Comparison of ENCODE assay signal across 34 cellular contexts in genomic region chrX:150777328-150777992, GRCh38.
"Had no signal": no experiment of that assay in that cellular context is flagged by ENCODE, and none has a peak within 500 bp of the region (broad histone marks: within the 10 kb centered on the region; RNA-seq: fewer than 3 reads in every experiment).

No MANE protein-coding gene starts in this region.

- H3K9me3 ChIP-seq: ascending aorta had no signal

- H3K27me3 Mint-ChIP-seq: activated CD4-positive, alpha-beta memory T cell treated with anti-CD3 and anti-CD28 coated beads, Interleukin-2, amount 10 ng/mL, durations not matched to agents 7 days and 5 days; activated CD4-positive, alpha-beta T cell treated with anti-CD3 and anti-CD28 coated beads for 36 hours; activated CD4-positive, alpha-beta T cell treated with anti-CD3 and anti-CD28 coated beads, Interleukin-2, amount 10 ng/mL, durations not matched to agents 7 days and 5 days; activated CD8-positive, alpha-beta memory T cell treated with anti-CD3 and anti-CD28 coated beads, Interleukin-2, amount 10 ng/mL, durations not matched to agents 7 days and 5 days; activated naive CD4-positive, alpha-beta T cell treated with anti-CD3 and anti-CD28 coated beads, Interleukin-2, amount 10 ng/mL, durations not matched to agents 7 days and 5 days; activated naive CD4-positive, alpha-beta T cell treated with anti-CD3 and anti-CD28 coated beads, Interleukin-2, amount 50 U/mL, for 24 hours; activated naive CD8-positive, alpha-beta T cell; activated naive CD8-positive, alpha-beta T cell treated with anti-CD3 and anti-CD28 coated beads, Interleukin-2, amount 10 ng/mL, durations not matched to agents 7 days and 5 days; activated naive CD8-positive, alpha-beta T cell treated with anti-CD3 and anti-CD28 coated beads, Interleukin-2, amount 50 U/mL, for 24 hours; brain had no signal

- H3K4me3 ChIP-seq: ascending aorta, cardiac muscle cell had no signal

- H3K36me3 ChIP-seq: cardiac muscle cell had no signal

- H3K27ac ChIP-seq: ascending aorta, cardiac muscle cell, VCaP had no signal

- H3K4me1 ChIP-seq: ascending aorta had no signal

- H3K4me3 Mint-ChIP-seq: activated CD4-positive, alpha-beta memory T cell treated with anti-CD3 and anti-CD28 coated beads, Interleukin-2, amount 10 ng/mL, durations not matched to agents 7 days and 5 days; activated CD4-positive, alpha-beta T cell treated with anti-CD3 and anti-CD28 coated beads for 36 hours; activated CD4-positive, alpha-beta T cell treated with anti-CD3 and anti-CD28 coated beads, Interleukin-2, amount 10 ng/mL, durations not matched to agents 7 days and 5 days; activated CD8-positive, alpha-beta memory T cell treated with anti-CD3 and anti-CD28 coated beads, Interleukin-2, amount 10 ng/mL, durations not matched to agents 7 days and 5 days; activated CD8-positive, alpha-beta T cell treated with anti-CD3 and anti-CD28 coated beads, Interleukin-2, amount 10 ng/mL, durations not matched to agents 7 days and 5 days; activated naive CD4-positive, alpha-beta T cell treated with anti-CD3 and anti-CD28 coated beads, Interleukin-2, amount 10 ng/mL, durations not matched to agents 7 days and 5 days; activated naive CD4-positive, alpha-beta T cell treated with anti-CD3 and anti-CD28 coated beads, Interleukin-2, amount 50 U/mL, for 24 hours; activated naive CD8-positive, alpha-beta T cell; activated naive CD8-positive, alpha-beta T cell treated with anti-CD3 and anti-CD28 coated beads, Interleukin-2, amount 10 ng/mL, durations not matched to agents 7 days and 5 days; activated naive CD8-positive, alpha-beta T cell treated with anti-CD3 and anti-CD28 coated beads, Interleukin-2, amount 50 U/mL, for 24 hours; activated T-cell treated with anti-CD3 and anti-CD28 coated beads, Interleukin-2, amount 50 U/mL, for 24 hours; brain; T-helper 1 cell treated with Interleukin-12 subunit alpha and Interleukin-12 subunit beta and Interleukin-4 antibody, amounts not matched to agents 30 μg/mL and 1 μg/mL, for 36 hours; T-helper 2 cell treated with Interferon-gamma antibody and Interleukin-4, amounts not matched to agents 5 μg/mL and 100 μg/mL, for 36 hours had no signal

- H3K4me1 Mint-ChIP-seq: activated CD4-positive, alpha-beta T cell treated with anti-CD3 and anti-CD28 coated beads, Interleukin-2, amount 10 ng/mL, durations not matched to agents 7 days and 5 days had no signal

- ATAC-seq: activated CD4-positive, alpha-beta T cell treated with anti-CD3 and anti-CD28 coated beads for 36 hours; activated CD4-positive, CD25-positive, alpha-beta regulatory T cell treated with anti-CD3 and anti-CD28 coated beads, Interleukin-2, amount 50 U/mL, for 24 hours; activated CD8-positive, alpha-beta memory T cell treated with anti-CD3 and anti-CD28 coated beads, Interleukin-2, amount 10 ng/mL, durations not matched to agents 7 days and 5 days; activated CD8-positive, alpha-beta T cell treated with anti-CD3 and anti-CD28 coated beads, Interleukin-2, amount 10 ng/mL, durations not matched to agents 7 days and 5 days; activated naive CD8-positive, alpha-beta T cell treated with anti-CD3 and anti-CD28 coated beads, Interleukin-2, amount 50 U/mL, for 24 hours had no signal

- H3K9me3 Mint-ChIP-seq: activated CD4-positive, alpha-beta memory T cell treated with anti-CD3 and anti-CD28 coated beads, Interleukin-2, amount 10 ng/mL, durations not matched to agents 7 days and 5 days; activated CD4-positive, alpha-beta T cell treated with anti-CD3 and anti-CD28 coated beads, Interleukin-2, amount 10 ng/mL, durations not matched to agents 7 days and 5 days; activated naive CD4-positive, alpha-beta T cell treated with anti-CD3 and anti-CD28 coated beads, Interleukin-2, amount 10 ng/mL, durations not matched to agents 7 days and 5 days; activated naive CD4-positive, alpha-beta T cell treated with anti-CD3 and anti-CD28 coated beads, Interleukin-2, amount 50 U/mL, for 24 hours; activated naive CD8-positive, alpha-beta T cell treated with anti-CD3 and anti-CD28 coated beads, Interleukin-2, amount 10 ng/mL, durations not matched to agents 7 days and 5 days; activated naive CD8-positive, alpha-beta T cell treated with anti-CD3 and anti-CD28 coated beads, Interleukin-2, amount 50 U/mL, for 24 hours; activated T-cell treated with anti-CD3 and anti-CD28 coated beads, Interleukin-2, amount 50 U/mL, for 24 hours; activated T-helper 2 cell treated with anti-CD3 and anti-CD28 coated beads, Interferon-gamma antibody, Interleukin-2, Interleukin-4, amounts not matched to agents 10 μg/mL and 5 μg/mL and 100 μg/mL, durations not matched to agents 14 hours and 24 hours and 36 hours; brain; T-helper 1 cell treated with Interleukin-12 subunit alpha and Interleukin-12 subunit beta and Interleukin-4 antibody, amounts not matched to agents 30 μg/mL and 1 μg/mL, for 36 hours; T-helper 2 cell treated with Interferon-gamma antibody and Interleukin-4, amounts not matched to agents 5 μg/mL and 100 μg/mL, for 36 hours had no signal

- H3K27me3 ChIP-seq: ascending aorta, cardiac muscle cell had no signal

- DNase-seq: activated CD4-positive, alpha-beta memory T cell treated with anti-CD3 and anti-CD28 coated beads, Interleukin-2, amount 10 ng/mL, durations not matched to agents 7 days and 5 days; activated CD4-positive, alpha-beta T cell treated with anti-CD3 and anti-CD28 coated beads for 1 hour; activated CD4-positive, alpha-beta T cell treated with anti-CD3 and anti-CD28 coated beads for 36 hours; activated CD4-positive, alpha-beta T cell treated with anti-CD3 and anti-CD28 coated beads for 48 hours; activated CD4-positive, alpha-beta T cell treated with anti-CD3 and anti-CD28 coated beads, Interleukin-2, amount 10 ng/mL, durations not matched to agents 7 days and 5 days; activated CD4-positive, alpha-beta T cell treated with anti-CD3 and anti-CD28 coated beads, Interleukin-2, amount 50 U/mL, for 48 hours; activated CD4-positive, CD25-positive, alpha-beta regulatory T cell; activated CD8-positive, alpha-beta memory T cell treated with anti-CD3 and anti-CD28 coated beads for 24 hours; activated CD8-positive, alpha-beta memory T cell treated with anti-CD3 and anti-CD28 coated beads, Interleukin-2, amount 10 ng/mL, durations not matched to agents 7 days and 5 days; activated CD8-positive, alpha-beta memory T cell treated with anti-CD3 and anti-CD28 coated beads, Interleukin-2, amount 50 U/mL, for 48 hours; activated CD8-positive, alpha-beta T cell treated with anti-CD3 and anti-CD28 coated beads, Interleukin-2, amount 10 ng/mL, durations not matched to agents 7 days and 5 days; activated effector memory CD4-positive, alpha-beta T cell treated with Interleukin-2 at 50 U/mL for 16 hours; activated gamma-delta T cell; activated naive CD4-positive, alpha-beta T cell treated with anti-CD3 and anti-CD28 coated beads, Interleukin-2, amount 10 ng/mL, durations not matched to agents 7 days and 5 days; activated naive CD4-positive, alpha-beta T cell treated with Interleukin-2 at 50 U/mL for 16 hours; activated naive CD8-positive, alpha-beta T cell treated with anti-CD3 and anti-CD28 coated beads, Interleukin-2, amount 10 ng/mL, durations not matched to agents 7 days and 5 days; activated naive CD8-positive, alpha-beta T cell treated with anti-CD3 and anti-CD28 coated beads, Interleukin-2, amount 50 U/mL, for 24 hours; activated T-cell treated with anti-CD3 and anti-CD28 coated beads, Interleukin-2, amount 50 U/mL, for 24 hours; activated T-cell treated with anti-CD3 and anti-CD28 coated beads, Interleukin-2, amount 50 U/mL, for 48 hours; amygdala; anterior cingulate cortex; central memory CD4-positive, alpha-beta T cell; T-helper 2 cell; T-helper 9 cell had no signal

- H3K36me3 Mint-ChIP-seq: activated CD8-positive, alpha-beta memory T cell treated with anti-CD3 and anti-CD28 coated beads, Interleukin-2, amount 10 ng/mL, durations not matched to agents 7 days and 5 days; activated naive CD4-positive, alpha-beta T cell treated with anti-CD3 and anti-CD28 coated beads, Interleukin-2, amount 10 ng/mL, durations not matched to agents 7 days and 5 days; activated naive CD4-positive, alpha-beta T cell treated with anti-CD3 and anti-CD28 coated beads, Interleukin-2, amount 50 U/mL, for 24 hours; activated naive CD8-positive, alpha-beta T cell had no signal

- H3K27ac Mint-ChIP-seq: activated CD4-positive, alpha-beta memory T cell treated with anti-CD3 and anti-CD28 coated beads, Interleukin-2, amount 10 ng/mL, durations not matched to agents 7 days and 5 days; activated CD4-positive, alpha-beta T cell treated with anti-CD3 and anti-CD28 coated beads for 36 hours; activated CD4-positive, alpha-beta T cell treated with anti-CD3 and anti-CD28 coated beads, Interleukin-2, amount 10 ng/mL, durations not matched to agents 7 days and 5 days; activated CD8-positive, alpha-beta memory T cell treated with anti-CD3 and anti-CD28 coated beads, Interleukin-2, amount 10 ng/mL, durations not matched to agents 7 days and 5 days; activated CD8-positive, alpha-beta T cell treated with anti-CD3 and anti-CD28 coated beads, Interleukin-2, amount 10 ng/mL, durations not matched to agents 7 days and 5 days; activated naive CD4-positive, alpha-beta T cell treated with anti-CD3 and anti-CD28 coated beads, Interleukin-2, amount 10 ng/mL, durations not matched to agents 7 days and 5 days; activated naive CD8-positive, alpha-beta T cell; activated naive CD8-positive, alpha-beta T cell treated with anti-CD3 and anti-CD28 coated beads, Interleukin-2, amount 50 U/mL, for 24 hours; activated T-cell treated with anti-CD3 and anti-CD28 coated beads, Interleukin-2, amount 50 U/mL, for 24 hours; activated T-helper 2 cell treated with anti-CD3 and anti-CD28 coated beads, Interferon-gamma antibody, Interleukin-2, Interleukin-4, amounts not matched to agents 10 μg/mL and 5 μg/mL and 100 μg/mL, durations not matched to agents 14 hours and 24 hours and 36 hours; T-helper 1 cell treated with Interleukin-12 subunit alpha and Interleukin-12 subunit beta and Interleukin-4 antibody, amounts not matched to agents 30 μg/mL and 1 μg/mL, for 36 hours; T-helper 2 cell treated with Interferon-gamma antibody and Interleukin-4, amounts not matched to agents 5 μg/mL and 100 μg/mL, for 36 hours had no signal
